ENCODE assay signal across 6 cellular contexts in the genomic region with DNA sequence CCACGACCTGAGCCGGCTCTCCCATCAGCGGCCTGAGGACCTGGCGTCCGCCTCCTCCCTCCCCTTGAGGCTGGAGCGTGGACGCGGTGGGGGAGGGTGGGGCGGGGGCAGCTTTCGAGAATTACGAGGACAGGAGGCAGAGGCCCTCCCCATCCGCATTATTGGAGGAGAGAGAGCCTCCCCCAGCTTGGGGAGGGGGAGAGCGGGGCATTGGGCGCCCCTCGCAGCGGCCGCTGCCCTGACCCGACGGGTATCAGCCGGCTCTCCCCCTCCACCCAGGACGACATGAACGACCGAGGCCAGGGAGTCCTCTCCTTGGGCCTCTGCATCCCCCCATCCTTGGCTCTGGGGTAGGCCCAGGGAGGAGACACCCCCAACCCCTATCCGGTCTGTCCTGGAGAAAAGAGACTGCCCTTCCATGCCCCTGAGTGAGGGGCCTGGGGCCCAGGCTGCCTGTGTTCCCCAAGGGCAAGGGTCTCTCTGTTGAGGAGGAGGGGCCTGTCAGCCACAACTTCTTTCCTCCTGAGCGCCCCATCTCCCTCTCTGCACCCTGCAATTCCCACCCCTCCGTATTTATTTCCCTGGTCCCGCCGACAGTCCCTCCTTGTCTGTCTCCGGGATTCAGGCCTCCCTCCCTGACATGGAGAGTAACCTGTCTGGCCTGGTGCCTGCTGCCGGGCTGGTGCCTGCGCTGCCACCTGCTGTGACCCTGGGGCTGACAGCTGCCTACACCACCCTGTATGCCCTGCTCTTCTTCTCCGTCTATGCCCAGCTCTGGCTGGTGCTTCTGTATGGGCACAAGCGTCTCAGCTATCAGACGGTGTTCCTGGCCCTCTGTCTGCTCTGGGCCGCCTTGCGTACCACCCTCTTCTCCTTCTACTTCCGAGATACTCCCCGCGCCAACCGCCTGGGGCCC. TPM values are rescaled to one million over a fixed set of nuclear protein-coding genes. Genes with fewer than 3 reads are reported as not detected.
DNase-seq lines count a peak whose midpoint lies in the region; ATAC-seq, FAIRE-seq and TF ChIP-seq lines count a peak whose summit lies in the region.

No MANE protein-coding gene starts in this region.

- no peaks in the 10 kb centered on the region for H3K9me3 ChIP-seq in H1 (ENCODE audit: insufficient read depth in 2 of 2, low read depth in 1 of 2, low read length in 1 of 2)
- H3K9me3 ChIP-seq in sigmoid colon, result no peaks in the 10 kb centered on the region

- no peak overlapping the region for H3K14ac ChIP-seq in H1 (ENCODE audit: insufficient read length)

- H2BK12ac ChIP-seq in H1 (ENCODE audit: low read depth, low read length), result no peak overlapping the region

- no peak overlapping the region for H4K91ac ChIP-seq in H1 (replicated peaks; ENCODE audit: insufficient read length, low read length)

- H3K23me2 ChIP-seq in H1 (ENCODE audit: low read depth, low read length), result peaks cover 10% of the 10 kb centered on the region; the same call in 1 of the 2 replicates

- no peak for TF ChIP-seq EP300 in H1 (IDR thresholded peaks at IDR 0.05; ENCODE audit: borderline replicate concordance in 1 of 2, low read depth in 2 of 2, low read length in 2 of 2)
- TF ChIP-seq EP300 in sigmoid colon (IDR thresholded peaks at IDR 0.05), result no peak

- H3K56ac ChIP-seq in H1 (replicated peaks; ENCODE audit: insufficient read length, low read depth, low read length), result no peak overlapping the region

- intact Hi-C loops in sigmoid colon (cut with DNase I), result no loop called here

- CTCF ChIA-PET in H1 (lab: Charles Lee; ENCODE audit: partially characterized antibody), result interaction anchor here (3.1 to 11.4 kb wide), 2 partner anchors 10 to 17 kb away, joined by 10 to 134 read pairs; partner anchors contain the start of genes CATSPERZ and ESRRA

- H2AK5ac ChIP-seq in H1 (ENCODE audit: low read depth, low read length), result no peak overlapping the region

- H3K4me3 ChIP-seq in GM12864 (ENCODE audit: low read depth, low read length) (peak overlapping the region; percentile 71), H1 (ENCODE audit: extremely low read depth in 1 of 4, insufficient read depth in 2 of 4, low read depth in 3 of 4, low read length in 4 of 4) (peak overlapping the region; percentile 49 to 70 (median 60)), sigmoid colon (peak overlapping the region; percentile 69 to 81 (median 76))

- H3K18ac ChIP-seq in H1 (ENCODE audit: extremely low read depth, low read length), result peak overlapping the region; percentile 48

- H2BK15ac ChIP-seq in H1 (ENCODE audit: low read length), result no peak overlapping the region

- DNase-seq in GM12864 (ENCODE audit: low read depth), result no peak
- DNase-seq in NCI-H2196 (lab: John Stamatoyannopoulos, UW; ENCODE audit: unreplicated experiment), result peak; percentile 67
- peak in 1 of 2 experiments; percentile 63 for DNase-seq in H1 (ENCODE audit: low read depth in 1 of 2, low spot score in 2 of 2)
- no peak for DNase-seq in sigmoid colon

- no peak overlapping the region for H3K4ac ChIP-seq in H1 (replicated peaks; ENCODE audit: insufficient read length, low read depth, low read length)

- no peak overlapping the region for H3K23ac ChIP-seq in H1 (ENCODE audit: insufficient read length)

- H4K20me1 ChIP-seq in H1 (replicated peaks in 1 of 2; ENCODE audit: control insufficient read depth in 1 of 2, insufficient read depth in 2 of 2, low read length in 2 of 2), result peaks cover 5 to 14% of the 10 kb centered on the region in 2 experiments

- no peak overlapping the region for H3K27ac ChIP-seq in H1 (ENCODE audit: low read depth, low read length)
- peak overlapping the region; percentile 96 to 99 (median 98) for H3K27ac ChIP-seq in sigmoid colon

- no peak overlapping the region for H2AFZ ChIP-seq in H1 (ENCODE audit: low read length)

- no peak overlapping the region for H2BK20ac ChIP-seq in H1 (ENCODE audit: low read length)

- TF ChIP-seq RAD21 in H1 (IDR thresholded peaks at IDR 0.05 in 1 of 2, conservative IDR thresholded peaks at IDR 0.05 in 1 of 2; ENCODE audit: low read depth in 2 of 2, low read length in 2 of 2), result no peak

- H3K79me1 ChIP-seq in H1 (ENCODE audit: low read depth, low read length), result no peaks in the 10 kb centered on the region

- no peaks in the 10 kb centered on the region for H3K79me2 ChIP-seq in H1 (ENCODE audit: control insufficient read depth in 1 of 2, insufficient read depth in 2 of 2, low read length in 2 of 2)

- no peak overlapping the region; the same call in 1 of the 2 replicates for H4K8ac ChIP-seq in H1 (ENCODE audit: extremely low read depth, insufficient read depth, low read length)

- H4K5ac ChIP-seq in H1 (ENCODE audit: insufficient read length, low read depth, low read length), result no peak overlapping the region

- no peak for ATAC-seq in HG03025 (IDR thresholded peaks at IDR 0.05; ENCODE audit: low FRiP score, unreplicated experiment)
- ATAC-seq in GM18520 (IDR thresholded peaks at IDR 0.05; ENCODE audit: unreplicated experiment), result no peak

- H3K4me1 ChIP-seq in H1 (replicated peaks in 1 of 4; ENCODE audit: control insufficient read depth in 3 of 4, insufficient read depth in 4 of 4, low read length in 3 of 4) (peaks cover 0 to 8% (median 4%) of the 10 kb centered on the region in 4 experiments; a peak in 5 of 7 replicates), sigmoid colon (peaks cover 0 to 33% (median 30%) of the 10 kb centered on the region in 4 donors)

- TF ChIP-seq POLR2A in H1 (IDR thresholded peaks at IDR 0.05; ENCODE audit: control extremely low read depth in 1 of 2, low read depth in 2 of 2, low read length in 2 of 2), result no peak
- TF ChIP-seq POLR2A in sigmoid colon (IDR thresholded peaks at IDR 0.05), result no peak

- POLR2A ChIA-PET in H1 (lab: Charles Lee; ENCODE audit: partially characterized antibody), result interaction anchor here (1.1 to 9.5 kb wide), 7 partner anchors 9 to 79 kb away, joined by 3 to 79 read pairs (median 14); partner anchors contain the start of genes CATSPERZ, ESRRA, FERMT3 and PPP1R14B

- H2BK5ac ChIP-seq in H1 (ENCODE audit: low read depth, low read length), result no peak overlapping the region

- peaks cover 11 to 22% (median 20%) of the 10 kb centered on the region in 4 experiments; a peak in 6 of 7 replicates for H3K27me3 ChIP-seq in H1 (replicated peaks in 1 of 4; ENCODE audit: control insufficient read depth in 3 of 4, extremely low read depth in 1 of 4, insufficient read depth in 3 of 4, low read length in 3 of 4)
- H3K27me3 ChIP-seq in sigmoid colon, result peaks cover 2 to 19% (median 15%) of the 10 kb centered on the region in 3 donors

- TF ChIP-seq CTCF in GM12864 (IDR thresholded peaks at IDR 0.05; ENCODE audit: low read depth, low read length, missing control alignments), result peak; percentile 21
- no peak for TF ChIP-seq CTCF in H1 (IDR thresholded peaks at IDR 0.05; ENCODE audit: control extremely low read depth in 1 of 3, insufficient read depth in 1 of 3, low read depth in 1 of 3, low read length in 3 of 3)
- TF ChIP-seq CTCF in sigmoid colon (IDR thresholded peaks at IDR 0.05), result no peak

- WGBS in H1 (ENCODE audit: extremely low coverage in 1 of 2, insufficient coverage in 1 of 2, insufficient read length in 1 of 2, insufficient replicate concordance in 2 of 2, low coverage in 1 of 2, low lambda C conversion rate in 2 of 2, missing lambda C conversion rate in 1 of 2), 2 experiments, result 51% methylated on average over 24 of the region's 40 CpGs; no CpG with 5 or more reads in 1 of the 2 experiments
- WGBS in sigmoid colon, 2 donors, result 18 to 28% methylated on average over 40 of the region's 40 CpGs

- no peak for FAIRE-seq in H1 (lab: Jason Lieb, UNC)

- H2BK120ac ChIP-seq in H1 (replicated peaks; ENCODE audit: low read depth, low read length), result no peak overlapping the region

- 0 out of 7 replicates have a peak overlapping the region, but pooled peaks of 2 of the 4 experiments have one; percentile 1 to 30 for H3K9ac ChIP-seq in H1 (replicated peaks in 1 of 4; ENCODE audit: extremely low read depth in 1 of 4, low read depth in 3 of 4, low read length in 3 of 4)

- no peaks in the 10 kb centered on the region for H3K36me3 ChIP-seq in H1 (ENCODE audit: control insufficient read depth in 2 of 4, insufficient read depth in 4 of 4, low read length in 3 of 4)
- peaks cover 0 to 18% (median 10%) of the 10 kb centered on the region in 4 donors for H3K36me3 ChIP-seq in sigmoid colon

- H3K4me2 ChIP-seq in H1 (ENCODE audit: insufficient read depth in 1 of 2, low read depth in 2 of 2, low read length in 2 of 2), result peak overlapping the region; percentile 55 to 96

RNA-seq across cellular contexts. Expression of gene GPR137, which starts 0.5 kb away (rescaled TPM):
- total RNA-seq in H1 (2021; fragmentation: NEBNext Ultra II Directional; extraction: Animal tissue kit (Norgen Biotek cat#: 25700)), result 36.8 and 37.8 TPM in 2 replicates
- 36.2 and 55.5 TPM in 2 replicates for polyA plus RNA-seq in H1 (2011; rRNA removed)
- polyA plus RNA-seq in H1 (2011; cell fraction: cytosol; rRNA removed), result 22.1 TPM
- polyA plus RNA-seq in H1 (2011; cell fraction: nucleus; rRNA removed), result 90.5 TPM
- 27.0 to 46.7 TPM (median 43.8 TPM) in 4 replicates for polyA plus RNA-seq in H1 (2012, experiment 1 of 2)
- 71.1 TPM for polyA plus RNA-seq in H1 (2012, experiment 2 of 2)
- polyA plus RNA-seq in H1 (2013, experiment 1 of 2), result 27.4 TPM
- 25.2 TPM for polyA plus RNA-seq in H1 (2013, experiment 2 of 2)
- 10.1 and 18.5 TPM in 2 replicates for polyA minus RNA-seq in H1 (2011; rRNA and poly(A)+ RNA removed)
- 15.6 TPM for polyA minus RNA-seq in H1 (2011; cell fraction: cytosol; rRNA and poly(A)+ RNA removed)
- polyA minus RNA-seq in H1 (2011; cell fraction: nucleus; rRNA and poly(A)+ RNA removed), result 10.0 TPM
- 10 to 100 TPM; 12.2 to 21.0 (median 13.6) TPM for total RNA-seq in sigmoid colon
- 10 to 100 TPM; 17.4 to 35.0 (median 18.0) TPM for polyA plus RNA-seq in sigmoid colon

RNA-seq across cellular contexts. Expression of gene BAD, which starts 1.7 kb away (rescaled TPM):
- 23.1 and 25.3 TPM in 2 replicates for total RNA-seq in H1 (2021; fragmentation: NEBNext Ultra II Directional; extraction: Animal tissue kit (Norgen Biotek cat#: 25700))
- polyA plus RNA-seq in H1 (2011; rRNA removed) (33.7 and 38.4 TPM in 2 replicates), sigmoid colon (100 to 1,000 TPM; 105 to 264 (median 244) TPM)
- polyA plus RNA-seq in H1 (2011; cell fraction: cytosol; rRNA removed), result 33.2 TPM
- polyA plus RNA-seq in H1 (2011; cell fraction: nucleus; rRNA removed), result 23.2 TPM
- 16.5 to 26.6 TPM (median 24.0 TPM) in 4 replicates for polyA plus RNA-seq in H1 (2012, experiment 1 of 2)
- polyA plus RNA-seq in H1 (2012, experiment 2 of 2), result 37.8 TPM
- 17.6 TPM for polyA plus RNA-seq in H1 (2013, experiment 1 of 2)
- polyA plus RNA-seq in H1 (2013, experiment 2 of 2), result 18.1 TPM
- polyA minus RNA-seq in H1 (2011; rRNA and poly(A)+ RNA removed), result 3.2 and 4.2 TPM in 2 replicates
- polyA minus RNA-seq in H1 (2011; cell fraction: cytosol; rRNA and poly(A)+ RNA removed), result 7.0 TPM
- polyA minus RNA-seq in H1 (2011; cell fraction: nucleus; rRNA and poly(A)+ RNA removed), result 14.7 TPM
- 100 to 1,000 TPM in 3 of 4 donors, 10 to 100 TPM in 1; 95.3 to 143 (median 121) TPM for total RNA-seq in sigmoid colon

RNA-seq across cellular contexts. Expression of gene KCNK4, which starts 5.0 kb away (rescaled TPM):
- 0.19 TPM in 1 of 2 replicates, not detected in the other for total RNA-seq in H1 (2021; fragmentation: NEBNext Ultra II Directional; extraction: Animal tissue kit (Norgen Biotek cat#: 25700))
- not detected in 2 replicates for polyA plus RNA-seq in H1 (2011; rRNA removed)
- not detected for polyA plus RNA-seq in H1 (2011; cell fraction: cytosol; rRNA removed)
- polyA plus RNA-seq in H1 (2011; cell fraction: nucleus; rRNA removed), result 0.33 TPM
- polyA plus RNA-seq in H1 (2012, experiment 1 of 2), result 0.12 to 0.18 TPM in 2 of 4 replicates, not detected in the others
- polyA plus RNA-seq in H1 (2012, experiment 2 of 2), result 0.12 TPM
- polyA plus RNA-seq in H1 (2013, experiment 1 of 2), result 0.16 TPM
- 0.11 TPM for polyA plus RNA-seq in H1 (2013, experiment 2 of 2)
- not detected in 2 replicates for polyA minus RNA-seq in H1 (2011; rRNA and poly(A)+ RNA removed)
- polyA minus RNA-seq in H1 (2011; cell fraction: cytosol; rRNA and poly(A)+ RNA removed), result not detected
- polyA minus RNA-seq in H1 (2011; cell fraction: nucleus; rRNA and poly(A)+ RNA removed), result not detected
- under 1 TPM in 1 of 4 donors, not detected in 3; 0.71 TPM for total RNA-seq in sigmoid colon
- not detected for polyA plus RNA-seq in sigmoid colon

RNA-seq across cellular contexts. Expression of gene CATSPERZ, which starts 14.0 kb away (rescaled TPM):
- not detected in 2 replicates for total RNA-seq in H1 (2021; fragmentation: NEBNext Ultra II Directional; extraction: Animal tissue kit (Norgen Biotek cat#: 25700))
- polyA plus RNA-seq in H1 (2011; rRNA removed), result 0.77 and 1.1 TPM in 2 replicates
- polyA plus RNA-seq in H1 (2011; cell fraction: cytosol; rRNA removed), result 0.85 TPM
- 1.6 TPM for polyA plus RNA-seq in H1 (2011; cell fraction: nucleus; rRNA removed)
- 0.46 to 0.96 TPM (median 0.73 TPM) in 3 of 4 replicates, not detected in the other for polyA plus RNA-seq in H1 (2012, experiment 1 of 2)
- 0.71 TPM for polyA plus RNA-seq in H1 (2012, experiment 2 of 2)
- 0.49 TPM for polyA plus RNA-seq in H1 (2013, experiment 1 of 2)
- polyA plus RNA-seq in H1 (2013, experiment 2 of 2), result 0.66 TPM
- polyA minus RNA-seq in H1 (2011; rRNA and poly(A)+ RNA removed), result not detected in 2 replicates
- polyA minus RNA-seq in H1 (2011; cell fraction: cytosol; rRNA and poly(A)+ RNA removed), result not detected
- polyA minus RNA-seq in H1 (2011; cell fraction: nucleus; rRNA and poly(A)+ RNA removed), result not detected
- total RNA-seq in sigmoid colon, result not detected
- polyA plus RNA-seq in sigmoid colon, result 1 to 10 TPM in 2 of 3 donors, not detected in 1; 1.1 to 1.4 TPM

RNA-seq across cellular contexts. Expression of gene ESRRA, which starts 19.2 kb away (rescaled TPM):
- 36.1 and 37.0 TPM in 2 replicates for total RNA-seq in H1 (2021; fragmentation: NEBNext Ultra II Directional; extraction: Animal tissue kit (Norgen Biotek cat#: 25700))
- polyA plus RNA-seq in H1 (2011; rRNA removed), result 18.2 and 20.9 TPM in 2 replicates
- polyA plus RNA-seq in H1 (2011; cell fraction: cytosol; rRNA removed), result 24.8 TPM
- polyA plus RNA-seq in H1 (2011; cell fraction: nucleus; rRNA removed), result 29.9 TPM
- polyA plus RNA-seq in H1 (2012, experiment 1 of 2), result 24.8 to 32.6 TPM (median 31.0 TPM) in 4 replicates
- 28.6 TPM for polyA plus RNA-seq in H1 (2012, experiment 2 of 2)
- polyA plus RNA-seq in H1 (2013, experiment 1 of 2), result 13.1 TPM
- polyA plus RNA-seq in H1 (2013, experiment 2 of 2), result 13.3 TPM
- 9.2 and 9.3 TPM in 2 replicates for polyA minus RNA-seq in H1 (2011; rRNA and poly(A)+ RNA removed)
- 19.5 TPM for polyA minus RNA-seq in H1 (2011; cell fraction: cytosol; rRNA and poly(A)+ RNA removed)
- 13.9 TPM for polyA minus RNA-seq in H1 (2011; cell fraction: nucleus; rRNA and poly(A)+ RNA removed)
- 10 to 100 TPM; 39.9 to 48.7 (median 45.3) TPM for total RNA-seq in sigmoid colon
- polyA plus RNA-seq in sigmoid colon, result 100 to 1,000 TPM; 151 to 244 (median 219) TPM
